Comparison of ENCODE assay signal across 19 cellular contexts in the genomic region with DNA sequence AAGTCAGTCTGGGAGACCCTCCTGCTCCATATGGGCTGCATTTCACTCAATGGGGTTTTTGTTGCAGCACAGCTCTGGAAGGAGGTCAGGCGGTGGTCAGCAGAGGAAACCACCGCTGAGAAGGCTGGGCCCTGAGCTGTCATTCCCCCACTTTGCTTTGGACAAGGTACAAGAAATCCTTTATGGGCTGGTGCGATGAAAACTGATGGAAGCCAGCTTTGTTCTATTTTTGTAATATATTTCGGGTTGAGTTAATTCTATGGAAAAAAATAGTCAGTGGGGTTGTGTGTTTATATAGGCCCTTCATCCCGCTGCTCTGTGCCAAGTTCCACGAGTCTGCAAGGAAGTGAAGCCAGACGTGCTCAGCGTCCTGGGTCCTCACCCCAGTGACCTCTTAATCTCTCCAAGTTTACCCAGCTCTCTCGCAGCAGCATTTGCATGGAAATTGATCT.
DNase-seq lines count a peak whose midpoint lies in the region; ATAC-seq, FAIRE-seq and TF ChIP-seq lines count a peak whose summit lies in the region.
"Had no signal": no experiment of that assay in that cellular context is flagged by ENCODE, and none has a peak within 500 bp of the region (broad histone marks: within the 10 kb centered on the region; RNA-seq: fewer than 3 reads in every experiment).

No MANE protein-coding gene starts in this region.

- peak overlapping the region; percentile 70 for H3K27ac ChIP-seq in endothelial cell of umbilical vein (ENCODE audit: insufficient read depth, low read depth, low read length)
- H3K27ac ChIP-seq: brain microvascular endothelial cell had no signal

- H3K4me1 ChIP-seq in endothelial cell of umbilical vein (ENCODE audit: control insufficient read depth, extremely low read depth, insufficient read depth, low read length) = peaks cover 26% of the 10 kb centered on the region

- intact Hi-C loops in endothelial cell of umbilical vein (cut with micrococcal nuclease) = loop anchor here (2.0 to 5.0 kb wide), 2 partner anchors 46 to 50 kb away; no protein-coding TSS in a partner anchor

- no peaks in the 10 kb centered on the region for H3K36me3 ChIP-seq in endothelial cell of umbilical vein (ENCODE audit: control insufficient read depth in 2 of 2, extremely low read depth in 1 of 2, insufficient read depth in 2 of 2, low read length in 2 of 2)
- H3K36me3 ChIP-seq: BE2C, brain microvascular endothelial cell had no signal

- no peaks in the 10 kb centered on the region for H3K36me3 Mint-ChIP-seq in nephron progenitor cell (ENCODE audit: low read depth)
- H3K36me3 Mint-ChIP-seq in stimulated activated memory B cell treated with anti-CD40 and anti-IgM and Interleukin-4, amounts not matched to agents 10 μg/mL and 1 μg/mL and 100 μg/mL, for 72 hours = no peaks in the 10 kb centered on the region
- H3K36me3 Mint-ChIP-seq: memory B cell had no signal

- no peaks in the 10 kb centered on the region for H3K9me3 ChIP-seq in endothelial cell of umbilical vein (replicated peaks; ENCODE audit: control insufficient read depth, insufficient read depth, low read length)
- H3K9me3 ChIP-seq: BE2C had no signal

- H3K9me3 Mint-ChIP-seq in nephron progenitor cell = no peaks in the 10 kb centered on the region
- no peaks in the 10 kb centered on the region for H3K9me3 Mint-ChIP-seq in stimulated activated memory B cell treated with anti-CD40 and anti-IgM and Interleukin-4, amounts not matched to agents 10 μg/mL and 1 μg/mL and 100 μg/mL, for 72 hours
- H3K9me3 Mint-ChIP-seq: activated CD4-positive, alpha-beta T cell treated with anti-CD3 and anti-CD28 coated beads, Interleukin-2, amount 10 ng/mL, durations not matched to agents 7 days and 5 days; stimulated activated naive CD8-positive, alpha-beta T cell treated with anti-CD3 and anti-CD28 coated beads, Interleukin-15, amount 100 ng/mL, for 72 hours had no signal

- peak overlapping the region in 1 of 3 experiments; percentile 11 for H3K4me3 ChIP-seq in endothelial cell of umbilical vein (replicated peaks in 1 of 3; ENCODE audit: insufficient read depth in 1 of 3, low read depth in 1 of 3, low read length in 3 of 3)

- no peaks in the 10 kb centered on the region for H3K79me2 ChIP-seq in endothelial cell of umbilical vein (ENCODE audit: control insufficient read depth, insufficient read depth, low read length)

- peak; percentile 73 for FAIRE-seq in endothelial cell of umbilical vein (lab: Jason Lieb, UNC)
- FAIRE-seq: endometrium, GM12892, GM19239 had no signal

- no TSS peak for BruUV-seq in endothelial cell of umbilical vein (replicated peaks; lab: Mats Ljungman, UMichigan)

- H3K27me3 Mint-ChIP-seq in nephron progenitor cell (ENCODE audit: low read depth, poor library complexity) = no peaks in the 10 kb centered on the region
- H3K27me3 Mint-ChIP-seq in stimulated activated memory B cell treated with anti-CD40 and anti-IgM and Interleukin-4, amounts not matched to agents 10 μg/mL and 1 μg/mL and 100 μg/mL, for 72 hours = peaks cover 27% of the 10 kb centered on the region

- peaks cover 3% of the 10 kb centered on the region for H3K9me1 ChIP-seq in endothelial cell of umbilical vein (replicated peaks; ENCODE audit: control insufficient read depth, extremely low read depth, insufficient read depth, low read length)

- TF ChIP-seq CTCF in endothelial cell of umbilical vein (IDR thresholded peaks at IDR 0.05; ENCODE audit: extremely low read depth in 1 of 2, insufficient read depth in 1 of 2, low read depth in 1 of 2, low read length in 2 of 2) (no peak), nephron progenitor cell (IDR thresholded peaks at IDR 0.05) (no peak)

- H2AFZ ChIP-seq in endothelial cell of umbilical vein (ENCODE audit: low read depth, low read length) = peak overlapping the region; percentile 68

- peaks cover 43% of the 10 kb centered on the region for H3K4me1 Mint-ChIP-seq in nephron progenitor cell
- no peaks in the 10 kb centered on the region for H3K4me1 Mint-ChIP-seq in stimulated activated memory B cell treated with anti-CD40 and anti-IgM and Interleukin-4, amounts not matched to agents 10 μg/mL and 1 μg/mL and 100 μg/mL, for 72 hours
- H3K4me1 Mint-ChIP-seq: activated CD4-positive, alpha-beta T cell treated with anti-CD3 and anti-CD28 coated beads, Interleukin-2, amount 10 ng/mL, durations not matched to agents 7 days and 5 days; memory B cell; stimulated activated naive CD8-positive, alpha-beta T cell treated with anti-CD3 and anti-CD28 coated beads, Interleukin-15, amount 100 ng/mL, for 72 hours had no signal

- peak overlapping the region; percentile 66 for H3K4me3 Mint-ChIP-seq in nephron progenitor cell
- H3K4me3 Mint-ChIP-seq in stimulated activated memory B cell treated with anti-CD40 and anti-IgM and Interleukin-4, amounts not matched to agents 10 μg/mL and 1 μg/mL and 100 μg/mL, for 72 hours = no peak overlapping the region
- H3K4me3 Mint-ChIP-seq: activated CD4-positive, alpha-beta T cell treated with anti-CD3 and anti-CD28 coated beads, Interleukin-2, amount 10 ng/mL, durations not matched to agents 7 days and 5 days; memory B cell; stimulated activated naive CD8-positive, alpha-beta T cell treated with anti-CD3 and anti-CD28 coated beads, Interleukin-15, amount 100 ng/mL, for 72 hours had no signal

- DNase-seq in ELR (ENCODE audit: low read depth) (peak; percentile 4), RPMI7951 (ENCODE audit: low read depth) (peak; percentile 54), endothelial cell of umbilical vein (ENCODE audit: low read depth, low spot score) (peak; percentile 98), nephron progenitor cell (peak; percentile 27), GF-D8 (lab: John Stamatoyannopoulos, UW) (no peak), activated gamma-delta T cell (lab: John Stamatoyannopoulos, UW) (no peak)
- DNase-seq: activated CD4-positive, alpha-beta T cell treated with anti-CD3 and anti-CD28 coated beads, Interleukin-2, amount 10 ng/mL, durations not matched to agents 7 days and 5 days; BE2C; brain microvascular endothelial cell; DND-41; hypothalamus; stimulated activated naive CD8-positive, alpha-beta T cell treated with anti-CD3 and anti-CD28 coated beads, Interleukin-15, amount 100 ng/mL, for 72 hours; SW 1271 had no signal

- peak overlapping the region; percentile 57 for H3K9ac ChIP-seq in endothelial cell of umbilical vein (replicated peaks; ENCODE audit: extremely low read depth, insufficient read depth, low read length)

- CTCF ChIA-PET in endothelial cell of umbilical vein (lab: Charles Lee) = interaction anchor here (0.8 to 2.3 kb wide), 6 partner anchors 8 to 49 kb away, joined by 3 to 18 read pairs (median 4); no protein-coding TSS in a partner anchor

- H3K4me2 ChIP-seq in endothelial cell of umbilical vein (ENCODE audit: insufficient read depth, low read length) = peak overlapping the region; percentile 89

- POLR2A ChIA-PET in endothelial cell of umbilical vein (lab: Charles Lee) = interaction anchor here (1.0 to 1.2 kb wide), 2 partner anchors 15 to 27 kb away, joined by 3 to 4 read pairs; no protein-coding TSS in a partner anchor

- H4K20me1 ChIP-seq in endothelial cell of umbilical vein (replicated peaks; ENCODE audit: control insufficient read depth, extremely low read depth, insufficient read depth, low read length) = no peaks in the 10 kb centered on the region

- ATAC-seq in HG02852 (IDR thresholded peaks at IDR 0.05; ENCODE audit: unreplicated experiment) = no peak
- ATAC-seq in stimulated activated memory B cell treated with anti-CD40 and anti-IgM and Interleukin-4, amounts not matched to agents 10 μg/mL and 1 μg/mL and 100 μg/mL, for 72 hours = no peak
- ATAC-seq: stimulated activated naive CD8-positive, alpha-beta T cell treated with anti-CD3 and anti-CD28 coated beads, Interleukin-15, amount 100 ng/mL, for 72 hours had no signal

- peak; percentile 67 for TF ChIP-seq POLR2A in endothelial cell of umbilical vein (IDR thresholded peaks at IDR 0.05; ENCODE audit: low read depth, low read length)

- dilution Hi-C loops in endothelial cell of umbilical vein (cut with MboI; ENCODE audit: extremely low pct_ligation_motif_present, low sequenced_read_pairs) = no loop called here

- H3K27ac Mint-ChIP-seq in nephron progenitor cell = peak overlapping the region; percentile 63
- no peak overlapping the region for H3K27ac Mint-ChIP-seq in stimulated activated memory B cell treated with anti-CD40 and anti-IgM and Interleukin-4, amounts not matched to agents 10 μg/mL and 1 μg/mL and 100 μg/mL, for 72 hours
- H3K27ac Mint-ChIP-seq: activated CD4-positive, alpha-beta T cell treated with anti-CD3 and anti-CD28 coated beads, Interleukin-2, amount 10 ng/mL, durations not matched to agents 7 days and 5 days; memory B cell had no signal

- no peaks in the 10 kb centered on the region for H3K27me3 ChIP-seq in endothelial cell of umbilical vein (ENCODE audit: control insufficient read depth in 2 of 2, insufficient read depth in 2 of 2, low read length in 2 of 2)
- H3K27me3 ChIP-seq: BE2C, brain microvascular endothelial cell had no signal

TF ChIP-seq in endothelial cell of umbilical vein, 7 proteins besides CTCF, POLR2A, EP300 and RAD21:
- TF ChIP-seq POLR2AphosphoS5 (IDR thresholded peaks at IDR 0.05; ENCODE audit: insufficient read depth, low read depth, low read length) (peak; percentile 87), EZH2 (IDR thresholded peaks at IDR 0.05; ENCODE audit: borderline replicate concordance, low read depth, low read length, severe bottlenecking) (no peak), FOS (IDR thresholded peaks at IDR 0.05; ENCODE audit: borderline replicate concordance, insufficient read depth, low read length) (peak; percentile 47), MYC (IDR thresholded peaks at IDR 0.05; ENCODE audit: low read depth, low read length) (no peak), JUN (IDR thresholded peaks at IDR 0.05; ENCODE audit: borderline replicate concordance, insufficient read depth, insufficient read length, low read depth) (peak; percentile 36), GATA2 (IDR thresholded peaks at IDR 0.05; ENCODE audit: insufficient read depth, insufficient read length, low read depth, low read length) (peak; percentile 87), MAX (IDR thresholded peaks at IDR 0.05; ENCODE audit: insufficient read depth, insufficient read length) (peak; percentile 16)
TF ChIP-seq in endothelial cell of umbilical vein: peak in this region for 5.

Comparison
In these comparisons a context has a peak if more than half of its experiments do, and no peak if none do; other contexts are left out.
1. DNase-seq: peak in ELR (single experiment), RPMI7951 (single experiment), endothelial cell of umbilical vein (single experiment) and nephron progenitor cell (single experiment); none in GF-D8 (single experiment) and activated gamma-delta T cell (single experiment).